In the genomic region with DNA sequence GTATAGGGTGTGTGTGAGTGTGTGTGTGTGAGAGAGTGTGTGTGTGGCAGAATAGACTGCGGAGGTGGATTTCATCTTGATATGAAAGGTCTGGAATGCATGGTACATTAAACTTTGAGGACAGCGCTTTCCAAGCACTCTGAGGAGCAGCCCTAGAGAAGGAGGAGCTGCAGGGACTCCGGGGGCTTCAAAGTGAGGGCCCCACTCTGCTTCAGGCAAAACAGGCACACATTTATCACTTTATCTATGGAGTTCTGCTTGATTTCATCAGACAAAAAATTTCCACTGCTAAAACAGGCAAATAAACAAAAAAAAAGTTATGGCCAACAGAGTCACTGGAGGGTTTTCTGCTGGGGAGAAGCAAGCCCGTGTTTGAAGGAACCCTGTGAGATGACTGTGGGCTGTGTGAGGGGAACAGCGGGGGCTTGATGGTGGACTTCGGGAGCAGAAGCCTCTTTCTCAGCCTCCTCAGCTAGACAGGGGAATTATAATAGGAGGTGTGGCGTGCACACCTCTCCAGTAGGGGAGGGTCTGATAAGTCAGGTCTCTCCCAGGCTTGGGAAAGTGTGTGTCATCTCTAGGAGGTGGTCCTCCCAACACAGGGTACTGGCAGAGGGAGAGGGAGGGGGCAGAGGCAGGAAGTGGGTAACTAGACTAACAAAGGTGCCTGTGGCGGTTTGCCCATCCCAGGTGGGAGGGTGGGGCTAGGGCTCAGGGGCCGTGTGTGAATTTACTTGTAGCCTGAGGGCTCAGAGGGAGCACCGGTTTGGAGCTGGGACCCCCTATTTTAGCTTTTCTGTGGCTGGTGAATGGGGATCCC, we compare ENCODE assay signal across 8 cellular contexts. TPM values are rescaled to one million over a fixed set of nuclear protein-coding genes. Genes with fewer than 3 reads are reported as not detected.
DNase-seq lines count a peak whose midpoint lies in the region; ATAC-seq lines count a peak whose summit lies in the region.

No MANE protein-coding gene starts in this region.

- DNase-seq in activated gamma-delta T cell treated with Interleukin-2 at 50 U/mL for 16 hours (peak; percentile 90), activated gamma-delta T cell (lab: John Stamatoyannopoulos, UW) (no peak), germinal center (ENCODE audit: low spot score) (peak; percentile 60), SK-N-DZ (ENCODE audit: low spot score) (no peak)
- peak; percentile 84 for DNase-seq in activated CD4-positive, alpha-beta T cell treated with anti-CD3 and anti-CD28 coated beads for 48 hours
- peak; percentile 73 to 91 for DNase-seq in stimulated activated CD8-positive, alpha-beta memory T cell treated with anti-CD3 and anti-CD28 coated beads, Interleukin-15, amount 100 ng/mL, for 4 hours (ENCODE audit: low read depth in 2 of 2)

- ATAC-seq in HG02840 (IDR thresholded peaks at IDR 0.05; ENCODE audit: low FRiP score, unreplicated experiment) (no peak), GM21576 (IDR thresholded peaks at IDR 0.05; ENCODE audit: unreplicated experiment) (no peak)

RNA-seq across cellular contexts. Expression of gene HDAC1, which starts 18.3 kb away (rescaled TPM):
- 98.5 and 104 TPM in 2 replicates for polyA plus RNA-seq in SK-N-DZ (2014; cell fraction: cytosol; rRNA removed)
- 167 and 186 TPM in 2 replicates for polyA plus RNA-seq in SK-N-DZ (2014; cell fraction: nucleus; rRNA removed)

RNA-seq across cellular contexts. Expression of gene LCK, which starts 22.5 kb away (rescaled TPM):
- polyA plus RNA-seq in SK-N-DZ (2014; cell fraction: cytosol; rRNA removed) = 0.61 TPM in 1 of 2 replicates, not detected in the other
- 0.99 and 1.2 TPM in 2 replicates for polyA plus RNA-seq in SK-N-DZ (2014; cell fraction: nucleus; rRNA removed)

RNA-seq across cellular contexts. Expression of gene FAM167B, which starts 26.6 kb away (rescaled TPM):
- 0.70 TPM in 1 of 2 replicates, not detected in the other for polyA plus RNA-seq in SK-N-DZ (2014; cell fraction: cytosol; rRNA removed)
- polyA plus RNA-seq in SK-N-DZ (2014; cell fraction: nucleus; rRNA removed) = 0.18 TPM in 1 of 2 replicates, not detected in the other

RNA-seq across cellular contexts. Expression of gene EIF3I, which starts 51.4 kb away (rescaled TPM):
- 277 and 292 TPM in 2 replicates for polyA plus RNA-seq in SK-N-DZ (2014; cell fraction: cytosol; rRNA removed)
- polyA plus RNA-seq in SK-N-DZ (2014; cell fraction: nucleus; rRNA removed) = 42.4 and 53.0 TPM in 2 replicates

RNA-seq across cellular contexts. Expression of gene TMEM234, which starts 51.4 kb away (rescaled TPM):
- 1.9 and 4.3 TPM in 2 replicates for polyA plus RNA-seq in SK-N-DZ (2014; cell fraction: cytosol; rRNA removed)
- 12.7 and 14.0 TPM in 2 replicates for polyA plus RNA-seq in SK-N-DZ (2014; cell fraction: nucleus; rRNA removed)

Comparison
In these comparisons a context has a peak if more than half of its experiments do, and no peak if none do; other contexts are left out.
1. DNase-seq: peak in activated gamma-delta T cell treated with Interleukin-2 at 50 U/mL for 16 hours (single experiment), activated CD4-positive, alpha-beta T cell treated with anti-CD3 and anti-CD28 coated beads for 48 hours (single experiment), germinal center (single experiment) and stimulated activated CD8-positive, alpha-beta memory T cell treated with anti-CD3 and anti-CD28 coated beads, Interleukin-15, amount 100 ng/mL, for 4 hours (2 of 2); none in activated gamma-delta T cell (single experiment) and SK-N-DZ (single experiment).